Comparison of ENCODE assay signal across 18 cellular contexts in genomic region chr10:53023411-53023810, GRCh38.
"Had no signal": no experiment of that assay in that cellular context is flagged by ENCODE, and none has a peak within 500 bp of the region (broad histone marks: within the 10 kb centered on the region; RNA-seq: fewer than 3 reads in every experiment).

No MANE protein-coding gene starts in this region.

- H3K36me3 ChIP-seq: esophagus muscularis mucosa, neutrophil, upper lobe of right lung had no signal

- ATAC-seq: activated CD4-positive, CD25-positive, alpha-beta regulatory T cell treated with anti-CD3 and anti-CD28 coated beads, Interleukin-2, amount 50 U/mL, for 24 hours; body of pancreas; sciatic nerve; upper lobe of right lung had no signal

- FAIRE-seq: keratinocyte, TTC549 had no signal

- H3K27ac ChIP-seq: body of pancreas, esophagus muscularis mucosa, neutrophil, upper lobe of right lung had no signal

- H3K9me3 ChIP-seq: body of pancreas, esophagus muscularis mucosa, neutrophil, upper lobe of right lung had no signal

- DNase-seq: activated CD4-positive, alpha-beta T cell treated with anti-CD3 and anti-CD28 coated beads, Interleukin-2, amount 50 U/mL, for 4 hours; activated effector memory CD4-positive, alpha-beta T cell treated with Interleukin-2 at 50 U/mL for 16 hours; activated T-cell treated with anti-CD3 and anti-CD28 coated beads, Interleukin-2, amount 50 U/mL, for 1 hour; amniotic stem cell; body of pancreas; cerebellar nuclear complex; foreskin fibroblast; head of caudate nucleus; stimulated activated CD4-positive, alpha-beta T cell treated with anti-CD3 and anti-CD28 coated beads, Interleukin-2, amount 100 ng/mL, for 24 hours; stimulated activated naive CD4-positive, alpha-beta T cell; T-helper 2 cell; upper lobe of right lung had no signal

- H3K27me3 ChIP-seq: body of pancreas, esophagus muscularis mucosa, neutrophil, upper lobe of right lung had no signal

- H3K4me1 ChIP-seq: esophagus muscularis mucosa, upper lobe of right lung had no signal

- H3K4me3 ChIP-seq: body of pancreas, esophagus muscularis mucosa, upper lobe of right lung had no signal
